ENCODE assay signal across 10 cellular contexts in the genomic region with DNA sequence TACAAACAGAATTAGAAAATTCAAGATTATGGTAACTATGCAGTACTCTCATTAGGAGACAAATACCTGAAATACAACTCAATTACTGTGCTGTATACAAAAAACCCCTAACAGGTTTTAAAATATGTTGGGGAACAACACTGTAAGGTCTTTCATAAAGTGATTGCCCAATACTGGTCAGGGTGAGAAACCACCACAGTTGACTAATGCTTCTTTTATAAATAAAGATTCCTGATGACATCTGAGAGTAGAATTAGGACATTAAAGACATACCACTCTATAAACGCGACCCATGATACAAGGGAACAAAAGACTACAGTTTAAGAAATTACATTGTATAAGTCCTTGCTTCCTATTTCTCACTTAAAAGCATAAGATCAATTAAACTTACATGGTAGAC. TPM values are rescaled to one million over a fixed set of nuclear protein-coding genes. Genes with fewer than 3 reads are reported as not detected.
DNase-seq lines count a peak whose midpoint lies in the region; ATAC-seq and TF ChIP-seq lines count a peak whose summit lies in the region.
"Had no signal": no experiment of that assay in that cellular context is flagged by ENCODE, and none has a peak within 500 bp of the region (broad histone marks: within the 10 kb centered on the region; RNA-seq: fewer than 3 reads in every experiment).

No MANE protein-coding gene starts in this region.

- H3K4me3 Mint-ChIP-seq in type B pancreatic cell, result no peak overlapping the region
- H3K4me3 Mint-ChIP-seq in activated CD8-positive, alpha-beta T cell treated with anti-CD3 and anti-CD28 coated beads for 36 hours, result no peak overlapping the region
- H3K4me3 Mint-ChIP-seq: neural crest cell had no signal

- no peak for TF ChIP-seq EP300 in suprapubic skin (IDR thresholded peaks at IDR 0.05)

- no peak for ATAC-seq in activated CD8-positive, alpha-beta T cell treated with anti-CD3 and anti-CD28 coated beads for 36 hours

- H3K4me1 ChIP-seq in right atrium auricular region, result peaks cover 0 to 19% of the 10 kb centered on the region in 2 donors
- H3K4me1 ChIP-seq in suprapubic skin, result peaks cover 3% of the 10 kb centered on the region

- no peaks in the 10 kb centered on the region for H3K27me3 Mint-ChIP-seq in type B pancreatic cell
- H3K27me3 Mint-ChIP-seq in activated CD8-positive, alpha-beta T cell treated with anti-CD3 and anti-CD28 coated beads for 36 hours, result no peaks in the 10 kb centered on the region

- no peak for TF ChIP-seq CTCF in right atrium auricular region (IDR thresholded peaks at IDR 0.05)
- TF ChIP-seq CTCF in suprapubic skin (IDR thresholded peaks at IDR 0.05), result no peak
- no peak for TF ChIP-seq CTCF in type B pancreatic cell (conservative IDR thresholded peaks at IDR 0.05)
- TF ChIP-seq CTCF in activated CD8-positive, alpha-beta T cell treated with anti-CD3 and anti-CD28 coated beads for 36 hours (IDR thresholded peaks at IDR 0.05), result no peak

- H3K9me3 Mint-ChIP-seq in type B pancreatic cell, result no peaks in the 10 kb centered on the region
- H3K9me3 Mint-ChIP-seq in activated CD8-positive, alpha-beta T cell treated with anti-CD3 and anti-CD28 coated beads for 36 hours, result no peaks in the 10 kb centered on the region

- peak; percentile 35 for DNase-seq in KBM-7
- peak; percentile 31 for DNase-seq in astrocyte of the hippocampus (ENCODE audit: low read depth, low spot score)
- DNase-seq in right atrium auricular region (ENCODE audit: low spot score), result no peak
- no peak for DNase-seq in suprapubic skin (ENCODE audit: low spot score in 2 of 2)
- DNase-seq in stimulated activated CD4-positive, alpha-beta T cell treated with anti-CD3 and anti-CD28 coated beads, Interleukin-2, amount 100 ng/mL, for 48 hours, result no peak
- no peak for DNase-seq in type B pancreatic cell (ENCODE audit: extremely low spot score, unreplicated experiment)
- no peak for DNase-seq in activated CD8-positive, alpha-beta T cell treated with anti-CD3 and anti-CD28 coated beads for 36 hours
- DNase-seq: activated CD4-positive, CD25-positive, alpha-beta regulatory T cell treated with anti-CD3 and anti-CD28 coated beads, Interleukin-2, amount 50 U/mL, for 72 hours; activated effector memory CD4-positive, alpha-beta T cell treated with Interleukin-2 at 50 U/mL for 16 hours had no signal

- intact Hi-C loops in activated CD8-positive, alpha-beta T cell treated with anti-CD3 and anti-CD28 coated beads for 36 hours (cut with micrococcal nuclease), result no loop called here

- no peaks in the 10 kb centered on the region for H3K27me3 ChIP-seq in right atrium auricular region
- no peaks in the 10 kb centered on the region for H3K27me3 ChIP-seq in suprapubic skin

- H3K4me1 Mint-ChIP-seq in type B pancreatic cell (ENCODE audit: unreplicated experiment), result peaks cover 4% of the 10 kb centered on the region
- H3K4me1 Mint-ChIP-seq in activated CD8-positive, alpha-beta T cell treated with anti-CD3 and anti-CD28 coated beads for 36 hours (ENCODE audit: low read depth), result no peaks in the 10 kb centered on the region
- H3K4me1 Mint-ChIP-seq: neural crest cell had no signal

- peaks cover 7% of the 10 kb centered on the region for H3K36me3 Mint-ChIP-seq in type B pancreatic cell
- H3K36me3 Mint-ChIP-seq in activated CD8-positive, alpha-beta T cell treated with anti-CD3 and anti-CD28 coated beads for 36 hours (ENCODE audit: low read depth), result no peaks in the 10 kb centered on the region

- WGBS in suprapubic skin, result 51% methylated on average over 2 of the region's 2 CpGs

- in situ Hi-C loops in KBM-7 (cut with MboI; ENCODE audit: low pct_unique_long_range_greater_than_20kb, low sequenced_read_pairs), result no loop called here

- H3K4me3 ChIP-seq in right atrium auricular region (no peak overlapping the region), suprapubic skin (no peak overlapping the region)

- H3K27ac Mint-ChIP-seq in type B pancreatic cell, result no peak overlapping the region
- H3K27ac Mint-ChIP-seq in activated CD8-positive, alpha-beta T cell treated with anti-CD3 and anti-CD28 coated beads for 36 hours, result no peak overlapping the region

- H3K9me3 ChIP-seq in right atrium auricular region, result no peaks in the 10 kb centered on the region
- H3K9me3 ChIP-seq in suprapubic skin, result no peaks in the 10 kb centered on the region

- CTCF ChIA-PET in activated CD8-positive, alpha-beta T cell treated with anti-CD3 and anti-CD28 coated beads for 36 hours (lab: Charles Lee), result no interaction called here

- H3K36me3 ChIP-seq in right atrium auricular region (no peaks in the 10 kb centered on the region), suprapubic skin (no peaks in the 10 kb centered on the region)

- POLR2A ChIA-PET in activated CD8-positive, alpha-beta T cell treated with anti-CD3 and anti-CD28 coated beads for 36 hours (lab: Charles Lee), result no interaction called here

- H3K27ac ChIP-seq in right atrium auricular region (peak overlapping the region; percentile 24 to 67), suprapubic skin (peak overlapping the region; percentile 27)

- TF ChIP-seq POLR2A in suprapubic skin (IDR thresholded peaks at IDR 0.05), result no peak

RNA-seq across cellular contexts. Expression of gene ZNF521, which starts 52.5 kb away (rescaled TPM):
- 10 to 100 TPM; 36.1 to 37.5 TPM for total RNA-seq in right atrium auricular region
- 10 to 100 TPM in 2 of 4 donors, 1 to 10 TPM in 2; 6.4 to 13.2 (median 10.1) TPM for total RNA-seq in suprapubic skin
- 5.3 and 75.1 TPM in 2 replicates for total RNA-seq in type B pancreatic cell (ENCODE audit: low replicate concordance)
- not detected for total RNA-seq in activated CD8-positive, alpha-beta T cell treated with anti-CD3 and anti-CD28 coated beads for 36 hours

Comparison
In these comparisons a context has a peak if more than half of its experiments do, and no peak if none do; other contexts are left out.
1. DNase-seq: peak in KBM-7 (single experiment) and astrocyte of the hippocampus (single experiment); none in right atrium auricular region (single experiment), suprapubic skin (0 of 2), stimulated activated CD4-positive, alpha-beta T cell treated with anti-CD3 and anti-CD28 coated beads, Interleukin-2, amount 100 ng/mL, for 48 hours (0 of 2), type B pancreatic cell (single experiment) and activated CD8-positive, alpha-beta T cell treated with anti-CD3 and anti-CD28 coated beads for 36 hours (single experiment).